ENCODE assay signal across 23 cellular contexts in genomic region chr10:131891929-131892816, GRCh38.
"Had no signal": no experiment of that assay in that cellular context is flagged by ENCODE, and none has a peak within 500 bp of the region (broad histone marks: within the 10 kb centered on the region; RNA-seq: fewer than 3 reads in every experiment).

No MANE protein-coding gene starts in this region.

- H3K4me3 Mint-ChIP-seq: activated naive CD8-positive, alpha-beta T cell treated with anti-CD3 and anti-CD28 coated beads, Interleukin-2, amount 10 ng/mL, durations not matched to agents 7 days and 5 days; nephron had no signal

- FAIRE-seq: astrocyte, pancreas had no signal

- H3K4me3 ChIP-seq: heart right ventricle, left lung, lower lobe of right lung, mucosa of descending colon, psoas muscle, right atrium auricular region, tibial nerve had no signal

- H3K27me3 ChIP-seq: pancreas, right atrium auricular region had no signal

- H3K36me3 ChIP-seq: brain microvascular endothelial cell, heart right ventricle, left lung, lower lobe of right lung, pancreas, right atrium auricular region, tibial nerve had no signal

- H3K36me3 Mint-ChIP-seq: activated naive CD8-positive, alpha-beta T cell treated with anti-CD3 and anti-CD28 coated beads, Interleukin-2, amount 10 ng/mL, durations not matched to agents 7 days and 5 days had no signal

- ATAC-seq: activated CD4-positive, CD25-positive, alpha-beta regulatory T cell treated with anti-CD3 and anti-CD28 coated beads, Interleukin-2, amount 50 U/mL, for 24 hours; esophagus mucosa; psoas muscle had no signal

- DNase-seq: activated CD4-positive, alpha-beta T cell treated with anti-CD3 and anti-CD28 coated beads for 48 hours; activated CD4-positive, alpha-beta T cell treated with anti-CD3 and anti-CD28 coated beads, Interleukin-2, amount 50 U/mL, for 48 hours; activated CD8-positive, alpha-beta memory T cell treated with anti-CD3 and anti-CD28 coated beads for 24 hours; activated effector memory CD4-positive, alpha-beta T cell treated with Interleukin-2 at 50 U/mL for 16 hours; activated naive CD4-positive, alpha-beta T cell treated with Interleukin-2 at 50 U/mL for 16 hours; activated naive CD8-positive, alpha-beta T cell treated with anti-CD3 and anti-CD28 coated beads, Interleukin-2, amount 10 ng/mL, durations not matched to agents 7 days and 5 days; amniotic stem cell; brain microvascular endothelial cell; foreskin keratinocyte; heart right ventricle; kidney glomerular epithelial cell; lower lobe of right lung; mucosa of descending colon; pancreas; psoas muscle; stimulated activated naive CD4-positive, alpha-beta T cell had no signal

- H3K4me1 ChIP-seq: left lung, lower lobe of right lung, pancreas, psoas muscle, right atrium auricular region, tibial nerve had no signal

- H3K27ac ChIP-seq: brain microvascular endothelial cell, foreskin keratinocyte, heart right ventricle, left lung, lower lobe of right lung, pancreas, psoas muscle, right atrium auricular region, tibial nerve had no signal

- H3K27ac Mint-ChIP-seq: activated naive CD8-positive, alpha-beta T cell treated with anti-CD3 and anti-CD28 coated beads, Interleukin-2, amount 10 ng/mL, durations not matched to agents 7 days and 5 days; nephron had no signal

- H3K4me1 Mint-ChIP-seq: nephron had no signal

- H3K9me3 ChIP-seq: heart right ventricle, left lung, lower lobe of right lung, mucosa of descending colon, pancreas, psoas muscle, right atrium auricular region, tibial nerve had no signal

- H3K9me3 Mint-ChIP-seq: activated naive CD8-positive, alpha-beta T cell treated with anti-CD3 and anti-CD28 coated beads, Interleukin-2, amount 10 ng/mL, durations not matched to agents 7 days and 5 days; nephron had no signal
